ENCODE assay signal across 27 cellular contexts in genomic region chr4:100828364-100828763, GRCh38.
"Had no signal": no experiment of that assay in that cellular context is flagged by ENCODE, and none has a peak within 500 bp of the region (broad histone marks: within the 10 kb centered on the region; RNA-seq: fewer than 3 reads in every experiment).

No MANE protein-coding gene starts in this region.

- H3K9ac ChIP-seq: parathyroid adenoma had no signal

- H3K27me3 ChIP-seq: ovary, right lobe of liver, sigmoid colon, stomach, thyroid gland, tibial nerve, upper lobe of left lung, vagina had no signal

- H3K36me3 Mint-ChIP-seq: natural killer cell treated with Interleukin-12 subunit alpha and Interleukin-12 subunit beta and Interleukin-15 and Interleukin-18, amount 100 ng/mL, for 72 hours; stimulated activated effector memory CD8-positive, alpha-beta T cell treated with anti-CD3 and anti-CD28 coated beads, Interleukin-12 subunit alpha, Interleukin-12 subunit beta, amount 100 ng/mL, for 72 hours had no signal

- H3K4me1 ChIP-seq: parathyroid adenoma, right lobe of liver, sigmoid colon, stomach, thyroid gland, tibial nerve, upper lobe of left lung, vagina had no signal

- H3K4me3 ChIP-seq: ovary, psoas muscle, right lobe of liver, sigmoid colon, stomach, thoracic aorta, thyroid gland, tibial nerve, upper lobe of left lung, vagina had no signal

- H3K79me2 ChIP-seq: parathyroid adenoma had no signal

- H3K36me3 ChIP-seq: ovary, right lobe of liver, sigmoid colon, stomach, thoracic aorta, thyroid gland, tibial nerve, upper lobe of left lung, vagina had no signal

- H3K4me3 Mint-ChIP-seq: natural killer cell treated with Interleukin-12 subunit alpha and Interleukin-12 subunit beta and Interleukin-15 and Interleukin-18, amount 100 ng/mL, for 72 hours; nephron progenitor cell; neural crest cell; stimulated activated effector memory CD8-positive, alpha-beta T cell treated with anti-CD3 and anti-CD28 coated beads, Interleukin-12 subunit alpha, Interleukin-12 subunit beta, amount 100 ng/mL, for 72 hours; stimulated activated naive B cell treated with anti-CD40 and anti-IgM and Interleukin-4, amounts not matched to agents 10 μg/mL and 1 μg/mL and 100 μg/mL, for 72 hours; stimulated activated naive CD8-positive, alpha-beta T cell treated with anti-CD3 and anti-CD28 coated beads, Interleukin-15, Interleukin-2, amounts not matched to agents 100 ng/mL and 50 ng/mL, for 24 hours had no signal

- H3K4me1 Mint-ChIP-seq: nephron progenitor cell; stimulated activated naive B cell treated with anti-CD40 and anti-IgM and Interleukin-4, amounts not matched to agents 10 μg/mL and 1 μg/mL and 100 μg/mL, for 72 hours had no signal

- H3K27ac Mint-ChIP-seq: natural killer cell treated with Interleukin-12 subunit alpha and Interleukin-12 subunit beta and Interleukin-15 and Interleukin-18, amount 100 ng/mL, for 72 hours; nephron progenitor cell; progenitor cell of endocrine pancreas; stimulated activated effector memory CD8-positive, alpha-beta T cell treated with anti-CD3 and anti-CD28 coated beads, Interleukin-12 subunit alpha, Interleukin-12 subunit beta, amount 100 ng/mL, for 72 hours; stimulated activated naive B cell treated with anti-CD40 and anti-IgM and Interleukin-4, amounts not matched to agents 10 μg/mL and 1 μg/mL and 100 μg/mL, for 72 hours; stimulated activated naive CD8-positive, alpha-beta T cell treated with anti-CD3 and anti-CD28 coated beads, Interleukin-15, Interleukin-2, amounts not matched to agents 100 ng/mL and 50 ng/mL, for 24 hours had no signal

- DNase-seq: nephron progenitor cell; occipital lobe; ovary; posterior cingulate gyrus; psoas muscle; right cardiac atrium; right lobe of liver; sigmoid colon; stimulated activated CD4-positive, alpha-beta T cell treated with anti-CD3 and anti-CD28 coated beads, Interleukin-15, amount 100 ng/mL, for 24 hours; stimulated activated CD4-positive, alpha-beta T cell treated with anti-CD3 and anti-CD28 coated beads, Interleukin-2, amount 100 ng/mL, for 24 hours; stimulated activated CD4-positive, alpha-beta T cell treated with anti-CD3 and anti-CD28 coated beads, Interleukin-2, amount 100 ng/mL, for 48 hours; stimulated activated CD4-positive, alpha-beta T cell treated with anti-CD3 and anti-CD28 coated beads, Interleukin-4, amount 100 ng/mL, for 24 hours; stimulated activated naive B cell treated with anti-CD40 and anti-IgM and Interleukin-4, amounts not matched to agents 10 μg/mL and 1 μg/mL and 100 μg/mL, for 72 hours; stimulated activated naive CD4-positive, alpha-beta T cell treated with Interleukin-2 at 50 U/mL for 16 hours; stomach; thyroid gland; trophoblast cell; upper lobe of left lung had no signal

- ATAC-seq: natural killer cell treated with Interleukin-12 subunit alpha and Interleukin-12 subunit beta and Interleukin-15 and Interleukin-18, amount 100 ng/mL, for 72 hours; psoas muscle; right cardiac atrium; stimulated activated effector memory CD8-positive, alpha-beta T cell treated with anti-CD3 and anti-CD28 coated beads, Interleukin-12 subunit alpha, Interleukin-12 subunit beta, amount 100 ng/mL, for 72 hours; stimulated activated naive B cell treated with anti-CD40 and anti-IgM and Interleukin-4, amounts not matched to agents 10 μg/mL and 1 μg/mL and 100 μg/mL, for 72 hours had no signal

- H3K27me3 Mint-ChIP-seq: progenitor cell of endocrine pancreas had no signal

- H3K9me3 ChIP-seq: ovary, psoas muscle, right lobe of liver, sigmoid colon, stomach, thoracic aorta, thyroid gland, tibial nerve, upper lobe of left lung, vagina had no signal

- H3K27ac ChIP-seq: ovary, parathyroid adenoma, psoas muscle, right lobe of liver, sigmoid colon, stomach, thyroid gland, tibial nerve, upper lobe of left lung, vagina had no signal
